5 cellular contexts compared by ENCODE assay signal in the genomic region with DNA sequence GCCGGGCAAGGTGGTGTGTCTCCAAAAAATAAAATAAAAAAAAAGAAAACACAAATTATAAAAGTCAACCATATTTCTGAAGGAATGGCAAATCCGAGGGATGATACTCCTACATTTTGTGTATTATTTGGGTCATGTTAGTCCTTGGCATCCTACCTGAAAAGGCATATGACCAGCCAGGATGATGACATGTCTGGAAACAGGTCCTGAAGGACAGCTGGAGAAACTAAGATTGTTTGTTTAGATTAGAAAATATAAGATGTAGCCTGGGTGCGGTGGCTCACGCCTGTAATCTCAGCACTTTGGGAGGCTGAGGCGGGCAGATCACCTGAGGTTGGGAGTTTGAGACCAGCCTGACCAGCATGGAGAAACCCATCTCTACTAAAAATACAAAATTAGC. TPM values are rescaled to one million over a fixed set of nuclear protein-coding genes. Genes with fewer than 3 reads are reported as not detected.
"Had no signal": no experiment of that assay in that cellular context is flagged by ENCODE, and none has a peak within 500 bp of the region (broad histone marks: within the 10 kb centered on the region; RNA-seq: fewer than 3 reads in every experiment).

No MANE protein-coding gene starts in this region.

- ATAC-seq: GM23338 had no signal

- DNase-seq: H9, HCEC 1CT, IMR-90 had no signal

- H3K4me2 ChIP-seq: GM23338 had no signal

- H3K4me3 ChIP-seq: GM23338 had no signal

RNA-seq across cellular contexts. Expression of gene SLC2A3, which starts 48.9 kb away (rescaled TPM):
- total RNA-seq: HT-29 had no signal
